In the genomic region with DNA sequence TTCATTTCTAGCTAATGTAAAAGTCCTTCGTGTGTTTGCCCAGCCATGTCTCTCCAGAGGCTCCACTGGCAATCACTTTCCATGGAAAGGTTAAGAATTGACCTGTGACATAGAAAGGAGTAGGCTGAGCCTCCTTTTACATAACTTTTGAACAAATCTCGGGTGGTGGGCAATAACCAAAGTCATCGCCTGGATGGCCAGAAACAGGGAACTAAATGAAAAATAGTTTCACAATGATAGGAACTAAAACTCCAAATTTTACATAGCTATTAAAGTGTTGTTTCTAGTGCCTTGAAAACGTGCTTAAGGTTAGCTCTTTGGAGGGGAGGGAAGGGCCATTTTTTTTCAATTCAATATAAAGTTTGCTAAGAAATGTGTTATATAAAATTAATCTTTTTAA, we compare ENCODE assay signal across 21 cellular contexts. TPM values are rescaled to one million over a fixed set of nuclear protein-coding genes. Genes with fewer than 3 reads are reported as not detected.
DNase-seq lines count a peak whose midpoint lies in the region; ATAC-seq, FAIRE-seq and TF ChIP-seq lines count a peak whose summit lies in the region.
"Had no signal": no experiment of that assay in that cellular context is flagged by ENCODE, and none has a peak within 500 bp of the region (broad histone marks: within the 10 kb centered on the region; RNA-seq: fewer than 3 reads in every experiment).

No MANE protein-coding gene starts in this region.

- H3K4me3 ChIP-seq in right atrium auricular region (no peak overlapping the region), rectal smooth muscle tissue (ENCODE audit: low read length) (peak overlapping the region; percentile 12), WERI-Rb-1 (ENCODE audit: low read depth, low read length) (no peak overlapping the region)
- H3K4me3 ChIP-seq: esophagus squamous epithelium, left lung had no signal

- ATAC-seq in Right ventricle myocardium inferior (no peak), GM21619 (IDR thresholded peaks at IDR 0.05; ENCODE audit: unreplicated experiment) (no peak), GM19397 (IDR thresholded peaks at IDR 0.05; ENCODE audit: unreplicated experiment) (no peak)
- ATAC-seq: left lung, sciatic nerve had no signal

- no peaks in the 10 kb centered on the region for H3K27me3 ChIP-seq in right atrium auricular region
- no peaks in the 10 kb centered on the region for H3K27me3 ChIP-seq in rectal smooth muscle tissue (ENCODE audit: control insufficient read depth, insufficient read depth, low read length)
- H3K27me3 ChIP-seq in WERI-Rb-1 (ENCODE audit: insufficient read depth, low read depth, severe bottlenecking): peaks cover 26% of the 10 kb centered on the region

- H3K9me3 ChIP-seq in right atrium auricular region (no peaks in the 10 kb centered on the region), WERI-Rb-1 (ENCODE audit: severe bottlenecking) (no peaks in the 10 kb centered on the region)
- H3K9me3 ChIP-seq: esophagus squamous epithelium, left lung had no signal

- H3K36me3 ChIP-seq in right atrium auricular region: no peaks in the 10 kb centered on the region
- H3K36me3 ChIP-seq in rectal smooth muscle tissue (ENCODE audit: control insufficient read depth, insufficient read depth, low read length): no peaks in the 10 kb centered on the region
- no peaks in the 10 kb centered on the region for H3K36me3 ChIP-seq in WERI-Rb-1
- H3K36me3 ChIP-seq: esophagus squamous epithelium, left lung had no signal

- no peak overlapping the region for H3K9ac ChIP-seq in rectal smooth muscle tissue (ENCODE audit: low read length)

- TF ChIP-seq CTCF in right atrium auricular region (IDR thresholded peaks at IDR 0.05) (no peak), WERI-Rb-1 (IDR thresholded peaks at IDR 0.05; ENCODE audit: low read depth, low read length) (no peak)

- H3K4me1 ChIP-seq in right atrium auricular region (peaks cover 0 to 65% of the 10 kb centered on the region in 2 donors), rectal smooth muscle tissue (ENCODE audit: control insufficient read depth, insufficient read depth, low read length) (peaks cover 25% of the 10 kb centered on the region)

- peak; percentile 58 for FAIRE-seq in colon (lab: Jason Lieb, UNC)
- FAIRE-seq: H1, HTR-8/SVneo, urothelium cell line had no signal

- intact Hi-C loops in Right ventricle myocardium inferior (cut with DNase I): loop anchor here (5.0 to 10.0 kb wide), 2 partner anchors 404 to 716 kb away; a partner anchor contains a TSS

- peak overlapping the region; percentile 44 to 97 for H3K27ac ChIP-seq in right atrium auricular region
- no peak overlapping the region for H3K27ac ChIP-seq in rectal smooth muscle tissue (ENCODE audit: low read depth, low read length)
- H3K27ac ChIP-seq in WERI-Rb-1: no peak overlapping the region
- H3K27ac ChIP-seq: left lung had no signal

- DNase-seq in right atrium auricular region (ENCODE audit: low spot score) (no peak), Right ventricle myocardium inferior (ENCODE audit: missing footprints) (no peak), Kasumi-1 (lab: John Stamatoyannopoulos, UW) (no peak), WERI-Rb-1 (no peak)
- DNase-seq: activated CD4-positive, alpha-beta T cell treated with anti-CD3 and anti-CD28 coated beads, Interleukin-2, amount 10 ng/mL, durations not matched to agents 7 days and 5 days; activated gamma-delta T cell; CD4-positive, alpha-beta T cell; esophagus squamous epithelium; glutamatergic neuron; left lung; NCI-H1930; NCI-H446; stimulated activated naive CD4-positive, alpha-beta T cell treated with Interleukin-2 at 50 U/mL for 16 hours had no signal

RNA-seq across cellular contexts. Expression of a gene that starts 6.5 kb away (rescaled TPM):
- total RNA-seq in right atrium auricular region (10 to 100 TPM; 13.4 to 15.0 TPM), Right ventricle myocardium inferior (34.5 TPM)
- total RNA-seq: activated CD4-positive, alpha-beta T cell treated with anti-CD3 and anti-CD28 coated beads, Interleukin-2, amount 10 ng/mL, durations not matched to agents 7 days and 5 days; CD4-positive, alpha-beta T cell had no signal

Comparison
In these comparisons a context has a peak if more than half of its experiments do, and no peak if none do; other contexts are left out.
1. H3K27ac ChIP-seq: peak in right atrium auricular region (2 of 2); none in rectal smooth muscle tissue (single experiment) and WERI-Rb-1 (single experiment).